In the genomic region with DNA sequence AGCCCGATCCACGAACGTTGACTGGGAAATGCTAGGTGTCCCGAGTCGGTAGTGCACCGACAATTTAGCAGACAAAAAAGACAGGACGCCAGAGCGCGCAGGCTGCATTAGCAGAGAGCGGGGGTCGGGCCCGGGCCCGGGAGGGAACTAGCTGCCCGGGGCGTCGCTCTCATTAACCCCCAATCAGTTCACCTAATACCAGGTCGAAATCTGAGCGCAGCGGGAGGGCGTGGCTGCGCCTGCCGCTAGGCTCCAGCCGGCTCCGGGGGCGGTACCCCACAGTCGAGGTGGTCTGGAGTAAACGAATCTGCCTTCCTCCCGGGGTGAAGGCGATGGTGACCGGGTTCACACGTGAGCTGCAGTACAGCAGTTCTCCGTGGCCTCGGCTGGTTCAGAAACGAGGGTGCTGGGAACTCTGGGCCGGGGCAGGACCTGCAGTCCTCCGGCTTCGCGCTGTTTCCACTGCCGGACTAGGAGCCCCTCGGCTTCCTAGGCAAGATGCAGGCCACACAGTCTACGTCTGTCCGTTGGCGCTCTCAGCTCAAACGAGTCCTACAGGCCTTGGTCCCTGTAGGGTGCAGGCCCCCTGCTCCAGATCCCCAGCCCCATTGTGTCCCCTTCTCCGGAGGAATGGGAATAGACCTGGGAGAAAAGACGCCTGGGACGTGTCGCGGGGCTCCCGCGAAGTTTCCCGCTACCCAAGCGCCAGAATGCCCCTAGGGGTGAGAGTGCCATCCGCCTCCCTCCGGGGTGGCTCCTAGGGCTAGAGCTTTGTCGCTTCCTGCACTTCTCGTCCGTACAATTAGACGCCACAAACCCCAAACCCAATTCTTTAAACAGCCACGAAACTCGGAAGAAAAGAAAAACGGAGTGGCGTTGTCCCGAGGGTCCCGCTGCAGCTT, we compare ENCODE assay signal across 8 cellular contexts. TPM values are rescaled to one million over a fixed set of nuclear protein-coding genes. Genes with fewer than 3 reads are reported as not detected.
A peak's percentile ranks its signal among the peaks of the same experiment; 100 is the strongest.
DNase-seq lines count a peak whose midpoint lies in the region; ATAC-seq and TF ChIP-seq lines count a peak whose summit lies in the region.

No MANE protein-coding gene starts in this region.

- H3K4me3 Mint-ChIP-seq in stimulated activated effector memory CD8-positive, alpha-beta T cell treated with anti-CD3 and anti-CD28 coated beads, Interleukin-12 subunit alpha, Interleukin-12 subunit beta, amount 100 ng/mL, for 72 hours = peak overlapping the region; percentile 90

- TF ChIP-seq CTCF in GM10248 (IDR thresholded peaks at IDR 0.05; ENCODE audit: control extremely low read depth, extremely low read depth, low read depth, missing control alignments) = peak; percentile 9
- TF ChIP-seq CTCF in WERI-Rb-1 (IDR thresholded peaks at IDR 0.05; ENCODE audit: low read depth, low read length) = 0 out of 2 replicates have a peak, but pooled peaks have one; percentile 11

- H3K27me3 ChIP-seq in WERI-Rb-1 (ENCODE audit: insufficient read depth, low read depth, severe bottlenecking) = peaks cover 51% of the 10 kb centered on the region

- peaks cover 13% of the 10 kb centered on the region for H3K9me3 ChIP-seq in WERI-Rb-1 (ENCODE audit: severe bottlenecking)
- no peaks in the 10 kb centered on the region for H3K9me3 ChIP-seq in mesodermal cell (ENCODE audit: control insufficient read depth, low read length)

- H3K4me1 ChIP-seq in mesodermal cell (ENCODE audit: control insufficient read depth, insufficient read depth, low read length, poor library complexity, severe bottlenecking) = peaks cover 47% of the 10 kb centered on the region

- no peaks in the 10 kb centered on the region for H3K36me3 ChIP-seq in WERI-Rb-1
- no peaks in the 10 kb centered on the region for H3K36me3 ChIP-seq in mesodermal cell (ENCODE audit: control insufficient read depth, insufficient read depth, low read length)

- H3K4me1 Mint-ChIP-seq in stimulated activated effector memory CD8-positive, alpha-beta T cell treated with anti-CD3 and anti-CD28 coated beads, Interleukin-12 subunit alpha, Interleukin-12 subunit beta, amount 100 ng/mL, for 72 hours = peaks cover 43% of the 10 kb centered on the region

- H3K4me3 ChIP-seq in WERI-Rb-1 (ENCODE audit: low read depth, low read length) (peak overlapping the region; percentile 72), mesodermal cell (ENCODE audit: extremely low read depth, insufficient read depth, low read length, poor library complexity, severe bottlenecking) (peak overlapping the region; percentile 42)

- peaks cover 68% of the 10 kb centered on the region for H3K36me3 Mint-ChIP-seq in stimulated activated effector memory CD8-positive, alpha-beta T cell treated with anti-CD3 and anti-CD28 coated beads, Interleukin-12 subunit alpha, Interleukin-12 subunit beta, amount 100 ng/mL, for 72 hours

- DNase-seq in GM10248 (ENCODE audit: extremely low spot score) (peak; percentile 62), LoVo (ENCODE audit: low spot score) (peak; percentile 31), WERI-Rb-1 (peak; percentile 41), AG08396 (ENCODE audit: low spot score) (no peak)
- peak; percentile 45 for DNase-seq in central memory CD4-positive, alpha-beta T cell
- peak; percentile 53 to 87 for DNase-seq in stimulated activated effector memory CD8-positive, alpha-beta T cell treated with anti-CD3 and anti-CD28 coated beads, Interleukin-12 subunit alpha, Interleukin-12 subunit beta, amount 100 ng/mL, for 72 hours (ENCODE audit: low spot score in 2 of 2)

- H3K9me3 Mint-ChIP-seq in stimulated activated effector memory CD8-positive, alpha-beta T cell treated with anti-CD3 and anti-CD28 coated beads, Interleukin-12 subunit alpha, Interleukin-12 subunit beta, amount 100 ng/mL, for 72 hours = no peaks in the 10 kb centered on the region

- no peak overlapping the region for H3K27ac ChIP-seq in WERI-Rb-1
- H3K27ac ChIP-seq in mesodermal cell (ENCODE audit: low read depth, low read length, severe bottlenecking) = no peak overlapping the region

- WGBS in mesodermal cell (ENCODE audit: insufficient coverage in 2 of 2), 2 experiments = 0 to 1% methylated on average over 54 to 60 of the region's 65 CpGs

- H3K27ac Mint-ChIP-seq in stimulated activated effector memory CD8-positive, alpha-beta T cell treated with anti-CD3 and anti-CD28 coated beads, Interleukin-12 subunit alpha, Interleukin-12 subunit beta, amount 100 ng/mL, for 72 hours = peak overlapping the region; percentile 93

- POLR2A ChIA-PET in GM10248 (lab: Yijun Ruan, JAX) = interaction anchor here (1.5 kb wide), 1 partner anchor 10 kb away, joined by 9 read pairs; no protein-coding TSS in a partner anchor

- peak; percentile 20 for ATAC-seq in GM21737 (IDR thresholded peaks at IDR 0.05; ENCODE audit: unreplicated experiment)
- ATAC-seq in stimulated activated effector memory CD8-positive, alpha-beta T cell treated with anti-CD3 and anti-CD28 coated beads, Interleukin-12 subunit alpha, Interleukin-12 subunit beta, amount 100 ng/mL, for 72 hours = peak; percentile 38

- CTCF ChIA-PET in GM10248 (lab: Yijun Ruan, JAX) = interaction anchor here (0.6 to 5.5 kb wide), 17 partner anchors 8 to 347 kb away, joined by 3 to 40 read pairs (median 4); a partner anchor contains a TSS

RNA-seq across cellular contexts. Expression of a gene that starts 2.0 kb away (rescaled TPM):
- polyA plus RNA-seq in mesodermal cell (2013, experiment 1 of 2) = 4.6 TPM
- 2.3 TPM for polyA plus RNA-seq in mesodermal cell (2013, experiment 2 of 2)
